Comparison of ENCODE assay signal across 1 cellular context in genomic region chr4:22474636-22475310, GRCh38.
TF ChIP-seq lines count a peak whose summit lies in the region.

No MANE protein-coding gene starts in this region.

TF ChIP-seq in HepG2, 621 proteins besides CTCF, POLR2A, EP300 and RAD21 (continued from another document and continues in another):
- TF ChIP-seq FOSL1 (CRISPR knock-in tag; IDR thresholded peaks at IDR 0.05; ENCODE audit: borderline replicate concordance) (peak; percentile 42; the same call in 1 of the 2 replicates), GPN1 (CRISPR knock-in tag; IDR thresholded peaks at IDR 0.05; ENCODE audit: borderline replicate concordance) (no peak), ZNF792 (CRISPR knock-in tag; IDR thresholded peaks at IDR 0.05) (0 out of 2 replicates have a peak, but pooled peaks have one; percentile 38), AKAP8 (CRISPR knock-in tag; IDR thresholded peaks at IDR 0.05) (no peak), ZNF547 (CRISPR knock-in tag; IDR thresholded peaks at IDR 0.05) (no peak), PHF21A (CRISPR knock-in tag; IDR thresholded peaks at IDR 0.05) (0 out of 2 replicates have a peak, but pooled peaks have one; percentile 40), ZNF383 (CRISPR knock-in tag; IDR thresholded peaks at IDR 0.05; ENCODE audit: borderline replicate concordance) (no peak), ETS1 (CRISPR knock-in tag; IDR thresholded peaks at IDR 0.05) (no peak), MXD1 (CRISPR knock-in tag; IDR thresholded peaks at IDR 0.05) (no peak), MED1 (CRISPR knock-in tag; IDR thresholded peaks at IDR 0.05) (no peak), SNAPC4 (CRISPR knock-in tag; IDR thresholded peaks at IDR 0.05) (no peak), ZBED4 (CRISPR knock-in tag; IDR thresholded peaks at IDR 0.05; ENCODE audit: borderline replicate concordance) (no peak), MTERF4 (CRISPR knock-in tag; IDR thresholded peaks at IDR 0.05) (no peak), ZNF616 (CRISPR knock-in tag; IDR thresholded peaks at IDR 0.05; ENCODE audit: low read depth) (no peak), ZNF563 (CRISPR knock-in tag; IDR thresholded peaks at IDR 0.05) (no peak), ZBTB2 (CRISPR knock-in tag; IDR thresholded peaks at IDR 0.05; ENCODE audit: low read depth) (no peak), PHF5A (CRISPR knock-in tag; IDR thresholded peaks at IDR 0.05; ENCODE audit: low read depth, unreplicated experiment) (no peak), SIX1 (CRISPR knock-in tag; IDR thresholded peaks at IDR 0.05; ENCODE audit: borderline replicate concordance) (no peak), HNRNPL (IDR thresholded peaks at IDR 0.05; ENCODE audit: low read depth, low read length) (no peak), ETV5 (CRISPR knock-in tag; IDR thresholded peaks at IDR 0.05; ENCODE audit: borderline replicate concordance) (peak; percentile 48; the same call in 1 of the 2 replicates), FOSL2 (CRISPR knock-in tag; IDR thresholded peaks at IDR 0.05) (peak; percentile 53), HINFP (CRISPR knock-in tag; IDR thresholded peaks at IDR 0.05; ENCODE audit: low read depth) (no peak), ATF1 (CRISPR knock-in tag; IDR thresholded peaks at IDR 0.05) (no peak), FLYWCH1 (CRISPR knock-in tag; IDR thresholded peaks at IDR 0.05) (no peak), ZNF264 (CRISPR knock-in tag; IDR thresholded peaks at IDR 0.05) (no peak), ZSCAN21 (CRISPR knock-in tag; IDR thresholded peaks at IDR 0.05; ENCODE audit: borderline replicate concordance) (no peak), ZMYM4 (CRISPR knock-in tag; IDR thresholded peaks at IDR 0.05) (no peak), SIN3A (IDR thresholded peaks at IDR 0.05; ENCODE audit: borderline replicate concordance, low read depth, low read length) (no peak), LRRFIP1 (CRISPR knock-in tag; conservative IDR thresholded peaks at IDR 0.05) (no peak), DMAP1 (CRISPR knock-in tag; IDR thresholded peaks at IDR 0.05) (no peak), ZNF280B (CRISPR knock-in tag; IDR thresholded peaks at IDR 0.05; ENCODE audit: borderline replicate concordance) (no peak), SOX5 (CRISPR knock-in tag; IDR thresholded peaks at IDR 0.05; ENCODE audit: borderline replicate concordance) (peak; percentile 93), ZKSCAN1 (IDR thresholded peaks at IDR 0.05; ENCODE audit: low read length) (no peak), ZBTB3 (CRISPR knock-in tag; IDR thresholded peaks at IDR 0.05; ENCODE audit: borderline replicate concordance, low read depth) (no peak), ZNF644 (CRISPR knock-in tag; IDR thresholded peaks at IDR 0.05; ENCODE audit: low read depth) (peak; percentile 70), FOXK1 (CRISPR knock-in tag; IDR thresholded peaks at IDR 0.05; ENCODE audit: borderline replicate concordance, low read depth) (0 out of 2 replicates have a peak, but pooled peaks have one; percentile 47)
